ENCODE assay signal across 1 cellular context in the genomic region with DNA sequence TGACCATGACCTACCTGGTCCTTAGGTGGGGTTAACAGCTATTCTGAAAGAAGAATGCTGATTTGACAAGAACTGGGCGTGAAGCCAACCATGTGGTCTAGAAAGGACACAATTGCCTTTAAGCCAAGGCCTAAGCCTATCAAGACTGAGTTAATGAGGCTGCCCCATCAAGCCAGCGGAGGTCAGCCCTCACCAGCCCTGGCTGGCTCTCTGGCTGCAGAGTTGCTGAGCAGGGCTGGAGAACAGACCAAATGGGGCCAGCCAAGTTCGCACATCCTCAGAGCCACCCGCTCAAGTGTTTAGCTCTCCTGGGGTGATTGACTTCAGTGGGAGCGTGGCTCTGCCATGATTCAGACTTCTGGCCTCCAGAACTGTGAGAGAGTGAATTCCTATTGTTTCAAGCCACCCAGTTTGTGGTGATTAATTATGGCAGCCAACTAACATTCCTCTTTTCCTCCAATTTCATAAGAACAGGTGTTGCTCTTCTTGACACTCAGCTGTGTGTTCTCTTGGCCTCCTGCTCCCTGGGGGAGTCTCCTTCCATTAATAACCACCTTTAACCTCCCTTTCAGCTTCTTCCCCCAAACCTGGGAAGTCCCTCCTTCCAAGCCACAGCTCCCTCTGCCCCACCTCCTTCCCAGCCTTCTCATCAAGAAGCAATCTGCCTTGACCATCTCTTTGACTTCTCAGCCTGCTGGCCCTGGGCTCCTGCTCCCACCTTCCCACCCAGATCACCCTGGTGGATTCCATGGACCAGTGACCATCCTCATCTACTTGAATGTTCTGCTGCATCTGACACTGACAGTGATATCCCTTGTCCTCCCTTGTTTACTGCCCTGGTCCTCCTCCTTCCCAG.
TF ChIP-seq lines count a peak whose summit lies in the region.

No MANE protein-coding gene starts in this region.

TF ChIP-seq in K562, 482 proteins besides CTCF, POLR2A, EP300 and RAD21:
- TF ChIP-seq PTBP1 (IDR thresholded peaks at IDR 0.05; ENCODE audit: low read depth, low read length): no peak
- no peak for TF ChIP-seq NR2C2 (CRISPR knock-in tag; IDR thresholded peaks at IDR 0.05)
- TF ChIP-seq NR2C2 (tag; IDR thresholded peaks at IDR 0.05): no peak
- TF ChIP-seq ZNF316 (IDR thresholded peaks at IDR 0.05): 0 out of 2 replicates have a peak, but pooled peaks have one; percentile 21
- no peak for TF ChIP-seq PRMT5 (CRISPR knock-in tag; IDR thresholded peaks at IDR 0.05)
- TF ChIP-seq ETV1 (tag; conservative IDR thresholded peaks at IDR 0.05; ENCODE audit: low read depth): no peak
- TF ChIP-seq ZNF57 (CRISPR knock-in tag; IDR thresholded peaks at IDR 0.05): no peak
